Comparison of ENCODE assay signal across 10 cellular contexts in genomic region chr17:48505788-48506187, GRCh38. TPM values are rescaled to one million over a fixed set of nuclear protein-coding genes. Genes with fewer than 3 reads are reported as not detected.
A peak's percentile ranks its signal among the peaks of the same experiment; 100 is the strongest.
DNase-seq lines count a peak whose midpoint lies in the region; ATAC-seq, FAIRE-seq and TF ChIP-seq lines count a peak whose summit lies in the region.
"Had no signal": no experiment of that assay in that cellular context is flagged by ENCODE, and none has a peak within 500 bp of the region (broad histone marks: within the 10 kb centered on the region; RNA-seq: fewer than 3 reads in every experiment).

No MANE protein-coding gene starts in this region.

- peaks cover 41% of the 10 kb centered on the region for H3K27me3 ChIP-seq in endodermal cell (ENCODE audit: control insufficient read depth, insufficient read depth, low read length, poor library complexity, severe bottlenecking)

- H3K27ac ChIP-seq in endodermal cell (ENCODE audit: low read depth, low read length), result no peak overlapping the region
- H3K27ac ChIP-seq: psoas muscle, VCaP had no signal

- H3K36me3 Mint-ChIP-seq in T-cell (no peaks in the 10 kb centered on the region), endodermal cell (ENCODE audit: low read depth) (no peaks in the 10 kb centered on the region)

- no peak for TF ChIP-seq POLR2A in GM12892 (IDR thresholded peaks at IDR 0.05; ENCODE audit: low read depth, low read length)

- peak; percentile 87 for FAIRE-seq in GM12892 (lab: Jason Lieb, UNC)

- H3K27me3 Mint-ChIP-seq in T-cell, result peaks cover 0 to 14% of the 10 kb centered on the region in 2 donors
- peaks cover 86% of the 10 kb centered on the region for H3K27me3 Mint-ChIP-seq in endodermal cell (ENCODE audit: insufficient read depth)

- WGBS in endodermal cell (ENCODE audit: insufficient coverage in 1 of 2, insufficient read length in 1 of 2), 2 experiments, result 57 to 87% methylated on average over 1 of the region's 1 CpG

- H3K4me3 Mint-ChIP-seq in T-cell (no peak overlapping the region), endodermal cell (no peak overlapping the region)

- CTCF ChIA-PET in T-cell (lab: Charles Lee), result interaction anchor here in 1 of 2 donors (0.8 to 1.1 kb wide), 2 partner anchors 13 to 87 kb away, joined by 3 to 4 read pairs; partner anchors contain the start of gene HOXB5

- TF ChIP-seq CTCF in endodermal cell (conservative IDR thresholded peaks at IDR 0.05), result no peak

- H3K9ac ChIP-seq in endodermal cell (ENCODE audit: extremely low read depth, low read length, poor library complexity, severe bottlenecking), result no peak overlapping the region

- no peaks in the 10 kb centered on the region for H3K36me3 ChIP-seq in endodermal cell (ENCODE audit: control insufficient read depth, insufficient read depth, low read length)

- H3K27ac Mint-ChIP-seq in T-cell (peak overlapping the region in 1 of 2 donors; percentile 76), endodermal cell (no peak overlapping the region)

- peaks cover 3 to 31% (median 17%) of the 10 kb centered on the region in 3 donors for H3K4me1 Mint-ChIP-seq in T-cell
- peaks cover 21% of the 10 kb centered on the region for H3K4me1 Mint-ChIP-seq in endodermal cell

- H3K9me3 ChIP-seq in endodermal cell (ENCODE audit: control insufficient read depth, low read length), result no peaks in the 10 kb centered on the region
- H3K9me3 ChIP-seq: psoas muscle had no signal

- peak; percentile 80 for ATAC-seq in GM21825 (IDR thresholded peaks at IDR 0.05; ENCODE audit: unreplicated experiment)
- peak; percentile 81 to 93 (median 92) for ATAC-seq in T-cell (replicated peaks in 1 of 4)
- ATAC-seq in stimulated activated naive CD8-positive, alpha-beta T cell treated with anti-CD3 and anti-CD28 coated beads, Interleukin-15, Interleukin-2, amounts not matched to agents 100 U/mL and 50 U/mL, for 24 hours, result peak; percentile 96

- H3K4me3 ChIP-seq in endodermal cell (ENCODE audit: low read length), result no peak overlapping the region
- H3K4me3 ChIP-seq: psoas muscle had no signal

- H3K4me1 ChIP-seq in endodermal cell (ENCODE audit: control insufficient read depth, insufficient read depth, low read length), result peaks cover 25% of the 10 kb centered on the region
- H3K4me1 ChIP-seq: psoas muscle had no signal

- POLR2A ChIA-PET in T-cell (lab: Charles Lee), result interaction anchor here (0.6 to 0.8 kb wide), 4 partner anchors 17 to 134 kb away, joined by 3 read pairs; no protein-coding TSS in a partner anchor

- DNase-seq in GM12892 (ENCODE audit: insufficient read length) (no peak), M059J (ENCODE audit: low read depth) (peak; percentile 96), T-cell (peak in 19 of 34 experiments; percentile 10 to 48 (median 27)), endodermal cell (peak; percentile 62), cortex of kidney (lab: John Stamatoyannopoulos, UW) (no peak), HuH-7 (ENCODE audit: low spot score) (no peak)
- DNase-seq in stimulated activated naive CD8-positive, alpha-beta T cell treated with anti-CD3 and anti-CD28 coated beads, Interleukin-15, Interleukin-2, amounts not matched to agents 100 U/mL and 50 U/mL, for 24 hours, result peak; percentile 34
- DNase-seq: psoas muscle had no signal

- H3K9me3 Mint-ChIP-seq in T-cell (no peaks in the 10 kb centered on the region), endodermal cell (no peaks in the 10 kb centered on the region)

RNA-seq across cellular contexts. Expression of gene HOXB1, which starts 25.0 kb away (rescaled TPM):
- polyA plus RNA-seq in GM12892 (2012; ENCODE audit: missing spikeins), result not detected
- total RNA-seq in M059J (2014; rRNA removed; shearing (Covaris generic)), result not detected in 2 replicates
- total RNA-seq in T-cell, result not detected
- total RNA-seq in endodermal cell, result not detected
- 27.1 TPM for polyA plus RNA-seq in endodermal cell (2013, experiment 1 of 2)
- 28.3 TPM for polyA plus RNA-seq in endodermal cell (2013, experiment 2 of 2)
- total RNA-seq: psoas muscle had no signal
- polyA plus RNA-seq: psoas muscle had no signal

RNA-seq across cellular contexts. Expression of gene HOXB2, which starts 39.1 kb away (rescaled TPM):
- polyA plus RNA-seq in GM12892 (2012; ENCODE audit: missing spikeins), result 2.8 TPM
- total RNA-seq in M059J (2014; rRNA removed; shearing (Covaris generic)), result 17.4 and 30.7 TPM in 2 replicates
- 10 to 100 TPM; 12.1 to 37.3 (median 25.6) TPM for total RNA-seq in T-cell
- under 1 TPM in 1 of 2 donors, not detected in 1; 0.22 TPM for total RNA-seq in endodermal cell
- polyA plus RNA-seq in endodermal cell (2013, experiment 1 of 2), result 121 TPM
- 124 TPM for polyA plus RNA-seq in endodermal cell (2013, experiment 2 of 2)

Comparison
In these comparisons a context has a peak if more than half of its experiments do, and no peak if none do; other contexts are left out.
1. DNase-seq: peak in M059J (single experiment), T-cell (19 of 34), endodermal cell (single experiment) and stimulated activated naive CD8-positive, alpha-beta T cell treated with anti-CD3 and anti-CD28 coated beads, Interleukin-15, Interleukin-2, amounts not matched to agents 100 U/mL and 50 U/mL, for 24 hours (single experiment); none in GM12892 (single experiment), cortex of kidney (single experiment) and HuH-7 (single experiment).
2. RNA of gene HOXB2, which starts 39.1 kb away (total RNA-seq): 17.4 to 30.7 TPM in M059J and 12.1 to 37.3 TPM in T-cell; 0.22 TPM in endodermal cell; every median in the first group is over 10 times any median in the second.
3. Peak in every context shown above with its lines, with median percentiles within 50 percentile points of each other: ATAC-seq.